23 cellular contexts compared by ENCODE assay signal in the genomic region with DNA sequence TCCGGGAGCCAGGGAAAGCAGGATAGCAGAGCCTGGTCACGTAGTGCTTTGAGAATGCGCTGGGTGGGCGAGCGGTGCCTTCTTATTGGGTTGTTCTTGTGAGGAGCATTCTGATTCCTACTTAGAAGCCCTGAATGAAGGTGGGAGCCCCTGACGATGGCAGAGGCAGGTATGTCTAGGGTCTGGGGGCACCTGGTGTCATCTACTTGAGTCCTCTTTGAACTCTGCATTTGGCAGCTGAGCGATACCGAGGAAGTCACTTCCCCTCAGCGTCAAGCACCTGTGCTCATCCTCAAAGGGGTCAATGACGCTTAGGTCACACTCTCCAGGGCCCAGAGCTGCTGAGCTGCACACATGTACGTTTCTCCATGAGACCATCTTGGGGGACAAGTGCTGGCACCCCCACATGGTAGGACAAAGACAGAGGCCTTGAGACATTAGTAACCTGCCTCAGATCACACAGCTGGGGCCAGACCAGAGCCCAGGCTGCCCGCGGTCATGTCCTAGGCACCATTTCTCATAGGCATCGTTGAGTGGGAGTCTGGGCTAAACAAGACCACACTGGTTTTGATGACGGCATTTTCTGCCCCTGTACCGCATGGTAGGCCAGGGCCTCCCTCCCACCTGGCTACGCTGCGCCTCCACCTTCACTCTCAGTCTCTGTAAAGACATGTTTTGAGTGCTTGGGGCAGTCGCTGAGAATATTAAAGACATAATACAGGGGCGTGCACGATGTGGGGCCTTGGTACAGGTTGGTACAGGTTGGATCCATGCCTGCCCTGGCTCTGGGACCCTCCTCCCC.
"Had no signal": no experiment of that assay in that cellular context is flagged by ENCODE, and none has a peak within 500 bp of the region (broad histone marks: within the 10 kb centered on the region; RNA-seq: fewer than 3 reads in every experiment).

No MANE protein-coding gene starts in this region.

- H3K36me3 Mint-ChIP-seq: activated naive CD4-positive, alpha-beta T cell treated with anti-CD3 and anti-CD28 coated beads, Interleukin-2, amount 50 U/mL, for 24 hours; naive B cell; WTC11 had no signal

- H3K9me3 ChIP-seq: colonic mucosa, lower lobe of right lung, neutrophil, thoracic aorta had no signal

- H3K27ac Mint-ChIP-seq: activated CD8-positive, alpha-beta T cell treated with anti-CD3 and anti-CD28 coated beads for 36 hours; activated naive CD4-positive, alpha-beta T cell treated with anti-CD3 and anti-CD28 coated beads, Interleukin-2, amount 50 U/mL, for 24 hours; activated T-helper 2 cell treated with anti-CD3 and anti-CD28 coated beads, Interferon-gamma antibody, Interleukin-2, Interleukin-4, amounts not matched to agents 10 μg/mL and 5 μg/mL and 100 μg/mL, durations not matched to agents 14 hours and 24 hours and 36 hours; stimulated activated naive CD8-positive, alpha-beta T cell treated with anti-CD3 and anti-CD28 coated beads, Interleukin-15, Interleukin-2, amounts not matched to agents 100 ng/mL and 50 ng/mL, for 24 hours; WTC11 had no signal

- ATAC-seq: activated CD8-positive, alpha-beta T cell treated with anti-CD3 and anti-CD28 coated beads for 36 hours; left cardiac atrium; lower lobe of right lung; WTC11 had no signal

- H3K4me1 Mint-ChIP-seq: WTC11 had no signal

- H3K27me3 ChIP-seq: colonic mucosa had no signal

- H3K9me3 Mint-ChIP-seq: activated CD8-positive, alpha-beta T cell treated with anti-CD3 and anti-CD28 coated beads for 36 hours; activated naive CD4-positive, alpha-beta T cell treated with anti-CD3 and anti-CD28 coated beads, Interleukin-2, amount 50 U/mL, for 24 hours; activated T-helper 2 cell treated with anti-CD3 and anti-CD28 coated beads, Interferon-gamma antibody, Interleukin-2, Interleukin-4, amounts not matched to agents 10 μg/mL and 5 μg/mL and 100 μg/mL, durations not matched to agents 14 hours and 24 hours and 36 hours; naive B cell; stimulated activated naive CD8-positive, alpha-beta T cell treated with anti-CD3 and anti-CD28 coated beads, Interleukin-15, Interleukin-2, amounts not matched to agents 100 ng/mL and 50 ng/mL, for 24 hours; WTC11 had no signal

- H3K27ac ChIP-seq: colonic mucosa, lower lobe of right lung, neutrophil, skin epidermis, thoracic aorta had no signal

- H3K36me3 ChIP-seq: colonic mucosa, lower lobe of right lung, neutrophil, thoracic aorta had no signal

- H3K4me3 Mint-ChIP-seq: activated CD8-positive, alpha-beta T cell treated with anti-CD3 and anti-CD28 coated beads for 36 hours; activated naive CD4-positive, alpha-beta T cell treated with anti-CD3 and anti-CD28 coated beads, Interleukin-2, amount 50 U/mL, for 24 hours; naive B cell; stimulated activated naive CD8-positive, alpha-beta T cell treated with anti-CD3 and anti-CD28 coated beads, Interleukin-15, Interleukin-2, amounts not matched to agents 100 ng/mL and 50 ng/mL, for 24 hours; WTC11 had no signal

- H3K27me3 Mint-ChIP-seq: activated CD8-positive, alpha-beta T cell treated with anti-CD3 and anti-CD28 coated beads for 36 hours; activated naive CD4-positive, alpha-beta T cell treated with anti-CD3 and anti-CD28 coated beads, Interleukin-2, amount 50 U/mL, for 24 hours; stimulated activated naive CD8-positive, alpha-beta T cell treated with anti-CD3 and anti-CD28 coated beads, Interleukin-15, Interleukin-2, amounts not matched to agents 100 ng/mL and 50 ng/mL, for 24 hours had no signal

- H3K4me3 ChIP-seq: colonic mucosa, lower lobe of right lung, skin epidermis, thoracic aorta had no signal

- DNase-seq: activated CD4-positive, alpha-beta T cell treated with anti-CD3 and anti-CD28 coated beads for 4 hours; activated CD8-positive, alpha-beta T cell treated with anti-CD3 and anti-CD28 coated beads for 36 hours; amniotic stem cell; central memory CD4-positive, alpha-beta T cell; colonic mucosa; effector CD8-positive, alpha-beta T cell; foreskin melanocyte; left cardiac atrium; lower lobe of right lung; naive B cell; retina; SIG-M5; stimulated activated CD4-positive, alpha-beta T cell treated with anti-CD3 and anti-CD28 coated beads, Interleukin-15, amount 100 ng/mL, for 24 hours; stimulated activated CD4-positive, alpha-beta T cell treated with anti-CD3 and anti-CD28 coated beads, Interleukin-4, amount 100 ng/mL, for 4 hours; stimulated activated CD8-positive, alpha-beta memory T cell treated with anti-CD3 and anti-CD28 coated beads, Interleukin-4, amount 100 ng/mL, for 48 hours; T-helper 2 cell had no signal
